12 cellular contexts compared by ENCODE assay signal in genomic region chrX:153245288-153245731, GRCh38.
DNase-seq lines count a peak whose midpoint lies in the region; ATAC-seq and TF ChIP-seq lines count a peak whose summit lies in the region.
"Had no signal": no experiment of that assay in that cellular context is flagged by ENCODE, and none has a peak within 500 bp of the region (broad histone marks: within the 10 kb centered on the region; RNA-seq: fewer than 3 reads in every experiment).

No MANE protein-coding gene starts in this region.

- peak overlapping the region; percentile 72 for H3K4me2 ChIP-seq in GM23338

- H3K4me1 ChIP-seq in GM23338 (ENCODE audit: insufficient read depth) = peaks cover 13% of the 10 kb centered on the region

- in situ Hi-C loops in astrocyte of the spinal cord (cut with HindIII; ENCODE audit: low sequenced_read_pairs) = no loop called here

- H3K79me2 ChIP-seq in GM23338 (replicated peaks; ENCODE audit: insufficient read depth) = no peaks in the 10 kb centered on the region

- no peaks in the 10 kb centered on the region for H3K27me3 Mint-ChIP-seq in GM23338 (ENCODE audit: insufficient read depth, low read depth, poor library complexity)
- no peaks in the 10 kb centered on the region for H3K27me3 Mint-ChIP-seq in neural crest cell (ENCODE audit: low read depth)

- DNase-seq in GM23338 (ENCODE audit: low spot score) (peak; percentile 66), NCI-H2107 treated with DMSO at 0.1 percent for 48 hours (lab: John Stamatoyannopoulos, UW; ENCODE audit: unreplicated experiment) (peak; percentile 95), astrocyte of the spinal cord (ENCODE audit: low read depth, low spot score) (peak; percentile 12), neural crest cell (ENCODE audit: low read depth, low spot score) (peak; percentile 2), DMS79 (lab: John Stamatoyannopoulos, UW) (no peak), LoVo (ENCODE audit: low spot score) (no peak), hepatic stellate cell (ENCODE audit: low spot score) (no peak)
- DNase-seq: activated CD4-positive, alpha-beta T cell treated with anti-CD3 and anti-CD28 coated beads, Interleukin-2, amount 50 U/mL, for 48 hours; activated naive CD8-positive, alpha-beta T cell treated with anti-CD3 and anti-CD28 coated beads, Interleukin-2, amount 10 ng/mL, durations not matched to agents 7 days and 5 days; kidney; NCI-H1092 treated with DMSO at 0.1 percent for 48 hours had no signal

- no peaks in the 10 kb centered on the region for H3K36me3 Mint-ChIP-seq in GM23338 (ENCODE audit: low read depth)
- H3K36me3 Mint-ChIP-seq in neural crest cell (ENCODE audit: low read depth) = no peaks in the 10 kb centered on the region
- H3K36me3 Mint-ChIP-seq: activated naive CD8-positive, alpha-beta T cell treated with anti-CD3 and anti-CD28 coated beads, Interleukin-2, amount 10 ng/mL, durations not matched to agents 7 days and 5 days had no signal

- H3K4me3 Mint-ChIP-seq in GM23338 (peak overlapping the region; percentile 60), neural crest cell (peak overlapping the region; percentile 80)
- H3K4me3 Mint-ChIP-seq: activated naive CD8-positive, alpha-beta T cell treated with anti-CD3 and anti-CD28 coated beads, Interleukin-2, amount 10 ng/mL, durations not matched to agents 7 days and 5 days had no signal

- no peak overlapping the region for H2AFZ ChIP-seq in GM23338

- peak overlapping the region; percentile 98 for H3K27ac Mint-ChIP-seq in GM23338
- peak overlapping the region; percentile 97 for H3K27ac Mint-ChIP-seq in neural crest cell (ENCODE audit: unreplicated experiment)
- H3K27ac Mint-ChIP-seq: activated naive CD8-positive, alpha-beta T cell treated with anti-CD3 and anti-CD28 coated beads, Interleukin-2, amount 10 ng/mL, durations not matched to agents 7 days and 5 days had no signal

- H3K9me3 Mint-ChIP-seq in GM23338 (no peaks in the 10 kb centered on the region), neural crest cell (no peaks in the 10 kb centered on the region)
- H3K9me3 Mint-ChIP-seq: activated naive CD8-positive, alpha-beta T cell treated with anti-CD3 and anti-CD28 coated beads, Interleukin-2, amount 10 ng/mL, durations not matched to agents 7 days and 5 days had no signal

- H3K4me3 ChIP-seq in GM23338 = peak overlapping the region; percentile 32
- no peak overlapping the region for H3K4me3 ChIP-seq in astrocyte of the spinal cord (ENCODE audit: low read depth, low read length)

- no peaks in the 10 kb centered on the region for H3K36me3 ChIP-seq in GM23338 (ENCODE audit: insufficient read depth)

- H3K9me2 ChIP-seq in GM23338 (ENCODE audit: insufficient read depth) = no peaks in the 10 kb centered on the region

- no peaks in the 10 kb centered on the region for H4K20me1 ChIP-seq in GM23338 (replicated peaks; ENCODE audit: insufficient read depth)

- peaks cover 21% of the 10 kb centered on the region; the same call in 2 of the 3 replicates for H3K4me1 Mint-ChIP-seq in GM23338
- peaks cover 13% of the 10 kb centered on the region for H3K4me1 Mint-ChIP-seq in neural crest cell
- H3K4me1 Mint-ChIP-seq: activated naive CD8-positive, alpha-beta T cell treated with anti-CD3 and anti-CD28 coated beads, Interleukin-2, amount 10 ng/mL, durations not matched to agents 7 days and 5 days had no signal

- ATAC-seq in GM23338 (peak; percentile 93), HG03039 (IDR thresholded peaks at IDR 0.05; ENCODE audit: unreplicated experiment) (no peak)

- no peaks in the 10 kb centered on the region for H3F3A ChIP-seq in GM23338 (replicated peaks; ENCODE audit: low read depth)

- no peak overlapping the region for H3K27ac ChIP-seq in GM23338 (ENCODE audit: low read depth)

- no peaks in the 10 kb centered on the region for H3K27me3 ChIP-seq in GM23338 (ENCODE audit: insufficient read depth)

- no peak for TF ChIP-seq CTCF in GM23338 (conservative IDR thresholded peaks at IDR 0.05; ENCODE audit: low read depth in 2 of 2)
- no peak for TF ChIP-seq CTCF in astrocyte of the spinal cord (IDR thresholded peaks at IDR 0.05; ENCODE audit: low read depth, low read length)
- TF ChIP-seq CTCF in neural crest cell (conservative IDR thresholded peaks at IDR 0.05) = no peak

TF ChIP-seq in GM23338, 12 proteins besides CTCF, POLR2A, EP300 and RAD21 (continues in another document):
- TF ChIP-seq ZNF331 (CRISPR knock-in tag; IDR thresholded peaks at IDR 0.05; ENCODE audit: low read depth) = no peak
- TF ChIP-seq ZNF114 (CRISPR knock-in tag; IDR thresholded peaks at IDR 0.05) = no peak
- TF ChIP-seq EZH2phosphoT487 (IDR thresholded peaks at IDR 0.05; ENCODE audit: unreplicated experiment) = no peak
- TF ChIP-seq CREB1 (CRISPR knock-in tag; IDR thresholded peaks at IDR 0.05; ENCODE audit: low read depth) = no peak
- no peak for TF ChIP-seq EZH2 (IDR thresholded peaks at IDR 0.05; ENCODE audit: low read depth, unreplicated experiment)
- TF ChIP-seq JUNB (IDR thresholded peaks at IDR 0.05; ENCODE audit: unreplicated experiment) = no peak
- no peak for TF ChIP-seq POLR2AphosphoS5 (IDR thresholded peaks at IDR 0.05; ENCODE audit: low read depth)
- no peak for TF ChIP-seq STAT1 (IDR thresholded peaks at IDR 0.05; ENCODE audit: unreplicated experiment)
- TF ChIP-seq, protein P1, sequence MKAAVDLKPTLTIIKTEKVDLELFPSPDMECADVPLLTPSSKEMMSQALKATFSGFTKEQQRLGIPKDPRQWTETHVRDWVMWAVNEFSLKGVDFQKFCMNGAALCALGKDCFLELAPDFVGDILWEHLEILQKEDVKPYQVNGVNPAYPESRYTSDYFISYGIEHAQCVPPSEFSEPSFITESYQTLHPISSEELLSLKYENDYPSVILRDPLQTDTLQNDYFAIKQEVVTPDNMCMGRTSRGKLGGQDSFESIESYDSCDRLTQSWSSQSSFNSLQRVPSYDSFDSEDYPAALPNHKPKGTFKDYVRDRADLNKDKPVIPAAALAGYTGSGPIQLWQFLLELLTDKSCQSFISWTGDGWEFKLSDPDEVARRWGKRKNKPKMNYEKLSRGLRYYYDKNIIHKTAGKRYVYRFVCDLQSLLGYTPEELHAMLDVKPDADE (IDR thresholded peaks at IDR 0.05) = no peak
- TF ChIP-seq ZNF462 (CRISPR knock-in tag; IDR thresholded peaks at IDR 0.05) = no peak
- TF ChIP-seq NANOG (IDR thresholded peaks at IDR 0.05; ENCODE audit: borderline replicate concordance) = no peak

Comparison
In these comparisons a context has a peak if more than half of its experiments do, and no peak if none do; other contexts are left out.
1. DNase-seq: peak in GM23338 (single experiment), NCI-H2107 treated with DMSO at 0.1 percent for 48 hours (single experiment), astrocyte of the spinal cord (single experiment) and neural crest cell (single experiment); none in DMS79 (single experiment), LoVo (single experiment) and hepatic stellate cell (single experiment).